In genomic region chr2:240644859-240645301, GRCh38 we compare ENCODE assay signal across 1 cellular context.
TF ChIP-seq lines count a peak whose summit lies in the region.

No MANE protein-coding gene starts in this region.

TF ChIP-seq in SK-N-SH, 30 proteins besides CTCF, POLR2A, EP300 and RAD21 (continued from another document):
- TF ChIP-seq REST (IDR thresholded peaks at IDR 0.05; ENCODE audit: low read depth, low read length) (no peak), TCF12 (IDR thresholded peaks at IDR 0.05) (no peak), EZH2phosphoT487 (IDR thresholded peaks at IDR 0.05; ENCODE audit: borderline replicate concordance, low read depth) (no peak), POLR2AphosphoS5 (IDR thresholded peaks at IDR 0.05; ENCODE audit: low read depth, low read length) (no peak), RFX5 (IDR thresholded peaks at IDR 0.05; ENCODE audit: low read length) (no peak), GABPA (IDR thresholded peaks at IDR 0.05; ENCODE audit: low read depth) (no peak), SIN3A (IDR thresholded peaks at IDR 0.05; ENCODE audit: borderline replicate concordance, low read depth, low read length) (no peak)
